Comparison of ENCODE assay signal across 12 cellular contexts in the genomic region with DNA sequence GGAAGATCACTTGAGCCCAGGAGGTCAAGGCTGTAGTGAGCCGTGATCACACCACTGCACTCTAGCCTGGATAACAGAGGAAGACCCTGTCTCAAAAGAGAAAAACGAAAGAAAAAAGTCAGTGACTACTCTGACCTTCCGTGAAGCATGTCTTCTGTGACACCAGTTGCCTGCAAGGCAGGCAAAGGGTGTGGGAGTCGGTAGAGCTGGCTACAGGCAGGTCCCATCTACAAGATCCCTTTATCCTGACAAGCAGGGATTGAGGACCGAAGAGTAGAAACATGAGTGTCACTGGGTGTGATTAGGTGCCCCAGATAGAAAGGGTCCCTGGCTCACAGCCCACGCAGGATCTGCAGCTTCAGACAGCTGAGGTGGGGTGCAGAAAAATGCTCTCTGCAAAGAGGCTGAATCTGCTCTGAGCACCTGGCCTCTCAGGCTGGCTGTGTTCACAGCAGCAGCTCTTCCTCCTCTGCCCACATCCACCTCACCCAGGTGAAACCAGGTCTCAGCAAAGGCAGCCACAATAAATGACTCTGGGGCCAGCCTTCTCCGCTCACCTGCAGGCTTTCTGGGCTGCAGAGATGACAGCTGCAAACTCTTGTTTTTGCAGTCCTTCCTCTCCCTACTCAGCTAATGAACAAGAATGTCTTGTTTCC. TPM values are rescaled to one million over a fixed set of nuclear protein-coding genes. Genes with fewer than 3 reads are reported as not detected.
DNase-seq lines count a peak whose midpoint lies in the region; ATAC-seq lines count a peak whose summit lies in the region.
"Had no signal": no experiment of that assay in that cellular context is flagged by ENCODE, and none has a peak within 500 bp of the region (broad histone marks: within the 10 kb centered on the region; RNA-seq: fewer than 3 reads in every experiment).

No MANE protein-coding gene starts in this region.

- H3K27me3 Mint-ChIP-seq in activated naive CD8-positive, alpha-beta T cell treated with anti-CD3 and anti-CD28 coated beads, Interleukin-2, amount 10 ng/mL, durations not matched to agents 7 days and 5 days, result no peaks in the 10 kb centered on the region

- H3K4me3 Mint-ChIP-seq in activated naive CD8-positive, alpha-beta T cell treated with anti-CD3 and anti-CD28 coated beads, Interleukin-2, amount 10 ng/mL, durations not matched to agents 7 days and 5 days, result peak overlapping the region; percentile 59
- H3K4me3 Mint-ChIP-seq: dendritic cell treated with granulocyte-macrophage colony-stimulating factor and Interleukin-4, amounts not matched to agents 40 ng/mL and 50 ng/mL, for 4 days had no signal

- H3K79me1 ChIP-seq in mesenchymal stem cell (replicated peaks; ENCODE audit: low read length, poor library complexity, severe bottlenecking), result no peaks in the 10 kb centered on the region

- no peaks in the 10 kb centered on the region for H3K36me3 ChIP-seq in mesenchymal stem cell (ENCODE audit: control insufficient read depth in 1 of 2, insufficient read depth in 2 of 2, low read depth in 1 of 2, low read length in 2 of 2)
- H3K36me3 ChIP-seq: vagina had no signal

- no peak overlapping the region for H2BK5ac ChIP-seq in mesenchymal stem cell (ENCODE audit: low read depth, low read length, poor library complexity, severe bottlenecking)

- H3K27ac Mint-ChIP-seq in activated naive CD8-positive, alpha-beta T cell treated with anti-CD3 and anti-CD28 coated beads, Interleukin-2, amount 10 ng/mL, durations not matched to agents 7 days and 5 days, result peak overlapping the region; percentile 74
- H3K27ac Mint-ChIP-seq: dendritic cell treated with granulocyte-macrophage colony-stimulating factor and Interleukin-4, amounts not matched to agents 40 ng/mL and 50 ng/mL, for 4 days had no signal

- no peak overlapping the region for H4K8ac ChIP-seq in mesenchymal stem cell (ENCODE audit: low read length)

- H3K36me3 Mint-ChIP-seq in activated naive CD8-positive, alpha-beta T cell treated with anti-CD3 and anti-CD28 coated beads, Interleukin-2, amount 10 ng/mL, durations not matched to agents 7 days and 5 days, result peaks cover 8% of the 10 kb centered on the region

- ATAC-seq in activated naive CD8-positive, alpha-beta T cell treated with anti-CD3 and anti-CD28 coated beads, Interleukin-2, amount 10 ng/mL, durations not matched to agents 7 days and 5 days (ENCODE audit: low read depth), result peak; percentile 82

- no peak overlapping the region for H3K4me2 ChIP-seq in mesenchymal stem cell (ENCODE audit: low read length, poor library complexity, severe bottlenecking)

- H3K9me3 ChIP-seq in mesenchymal stem cell (ENCODE audit: control insufficient read depth, low read length), result no peaks in the 10 kb centered on the region
- H3K9me3 ChIP-seq: vagina had no signal

- no peak overlapping the region for H3K4me3 ChIP-seq in mesenchymal stem cell (ENCODE audit: insufficient read depth in 1 of 2, low read depth in 1 of 2, low read length in 2 of 2)
- H3K4me3 ChIP-seq: vagina had no signal

- peaks cover 0 to 7% of the 10 kb centered on the region in 2 experiments for H3K27me3 ChIP-seq in mesenchymal stem cell (ENCODE audit: control insufficient read depth in 1 of 2, insufficient read depth in 1 of 2, low read length in 2 of 2)
- H3K27me3 ChIP-seq: vagina had no signal

- H2AK5ac ChIP-seq in mesenchymal stem cell (ENCODE audit: low read length, severe bottlenecking), result no peak overlapping the region

- H2AFZ ChIP-seq in mesenchymal stem cell (ENCODE audit: low read depth, low read length), result no peak overlapping the region

- H2BK120ac ChIP-seq in mesenchymal stem cell (ENCODE audit: low read depth, low read length), result no peak overlapping the region

- DNase-seq in stimulated activated naive CD4-positive, alpha-beta T cell (lab: John Stamatoyannopoulos, UW), result peak; percentile 26 to 82 (median 62)
- DNase-seq in stimulated activated naive CD4-positive, alpha-beta T cell treated with Interleukin-2 at 50 U/mL for 16 hours (lab: John Stamatoyannopoulos, UW), result no peak
- peak; percentile 17 for DNase-seq in activated CD4-positive, alpha-beta T cell treated with anti-CD3 and anti-CD28 coated beads for 48 hours
- peak; percentile 39 for DNase-seq in activated naive CD8-positive, alpha-beta T cell treated with anti-CD3 and anti-CD28 coated beads, Interleukin-2, amount 10 ng/mL, durations not matched to agents 7 days and 5 days
- DNase-seq in DMS153 (lab: John Stamatoyannopoulos, UW), result no peak
- no peak for DNase-seq in OCI-M2 (lab: John Stamatoyannopoulos, UW; ENCODE audit: unreplicated experiment)
- DNase-seq in cortex of kidney (lab: John Stamatoyannopoulos, UW), result no peak
- no peak for DNase-seq in mesenchymal stem cell
- DNase-seq: EL had no signal

- H3K27ac ChIP-seq in mesenchymal stem cell (ENCODE audit: low read length, poor library complexity, severe bottlenecking), result no peak overlapping the region
- H3K27ac ChIP-seq: HL-60, vagina had no signal

- no peak overlapping the region for H3K23ac ChIP-seq in mesenchymal stem cell (ENCODE audit: low read length in 2 of 2)

- 73% methylated on average over 7 of the region's 7 CpGs for WGBS in mesenchymal stem cell

- H4K91ac ChIP-seq in mesenchymal stem cell (ENCODE audit: low read length), result no peak overlapping the region

- H2BK12ac ChIP-seq in mesenchymal stem cell (ENCODE audit: low read length in 2 of 2), result no peak overlapping the region

- H3K9me3 Mint-ChIP-seq in activated naive CD8-positive, alpha-beta T cell treated with anti-CD3 and anti-CD28 coated beads, Interleukin-2, amount 10 ng/mL, durations not matched to agents 7 days and 5 days, result peaks cover 5% of the 10 kb centered on the region

- H3K4me1 ChIP-seq in mesenchymal stem cell (ENCODE audit: control insufficient read depth, insufficient read depth, low read depth, low read length), result no peaks in the 10 kb centered on the region
- H3K4me1 ChIP-seq: vagina had no signal

- no peak overlapping the region for H3K14ac ChIP-seq in mesenchymal stem cell (ENCODE audit: low read length in 2 of 2)

- H3K18ac ChIP-seq in mesenchymal stem cell (ENCODE audit: low read depth in 1 of 2, low read length in 2 of 2), result no peak overlapping the region

- H3K9ac ChIP-seq in mesenchymal stem cell (ENCODE audit: low read length), result no peak overlapping the region

- H2BK15ac ChIP-seq in mesenchymal stem cell (ENCODE audit: low read depth, poor library complexity, severe bottlenecking), result no peak overlapping the region

- peaks cover 28% of the 10 kb centered on the region for H3K4me1 Mint-ChIP-seq in activated naive CD8-positive, alpha-beta T cell treated with anti-CD3 and anti-CD28 coated beads, Interleukin-2, amount 10 ng/mL, durations not matched to agents 7 days and 5 days

- H3K4ac ChIP-seq in mesenchymal stem cell (ENCODE audit: low read depth in 1 of 2, low read length in 2 of 2), result no peak overlapping the region

- POLR2A ChIA-PET in activated naive CD8-positive, alpha-beta T cell treated with anti-CD3 and anti-CD28 coated beads, Interleukin-2, amount 10 ng/mL, durations not matched to agents 7 days and 5 days (lab: Charles Lee), result interaction anchor here (0.9 to 1.6 kb wide), 2 partner anchors 9 to 64 kb away, joined by 3 to 5 read pairs; partner anchors contain the start of gene TDG

RNA-seq across cellular contexts. Expression of gene HSP90B1, which starts 28.6 kb away (rescaled TPM):
- total RNA-seq in activated naive CD8-positive, alpha-beta T cell treated with anti-CD3 and anti-CD28 coated beads, Interleukin-2, amount 10 ng/mL, durations not matched to agents 7 days and 5 days, result 100 to 1,000 TPM; 279 to 304 TPM
- 898 TPM for polyA plus RNA-seq in mesenchymal stem cell (2013, experiment 1 of 2)
- polyA plus RNA-seq in mesenchymal stem cell (2013, experiment 2 of 2), result 923 TPM

Comparison
In these comparisons a context has a peak if more than half of its experiments do, and no peak if none do; other contexts are left out.
1. DNase-seq: peak in stimulated activated naive CD4-positive, alpha-beta T cell (6 of 6), activated CD4-positive, alpha-beta T cell treated with anti-CD3 and anti-CD28 coated beads for 48 hours (single experiment) and activated naive CD8-positive, alpha-beta T cell treated with anti-CD3 and anti-CD28 coated beads, Interleukin-2, amount 10 ng/mL, durations not matched to agents 7 days and 5 days (single experiment); none in stimulated activated naive CD4-positive, alpha-beta T cell treated with Interleukin-2 at 50 U/mL for 16 hours (single experiment), DMS153 (single experiment), OCI-M2 (single experiment), cortex of kidney (single experiment) and mesenchymal stem cell (single experiment).